11 cellular contexts compared by ENCODE assay signal in the genomic region with DNA sequence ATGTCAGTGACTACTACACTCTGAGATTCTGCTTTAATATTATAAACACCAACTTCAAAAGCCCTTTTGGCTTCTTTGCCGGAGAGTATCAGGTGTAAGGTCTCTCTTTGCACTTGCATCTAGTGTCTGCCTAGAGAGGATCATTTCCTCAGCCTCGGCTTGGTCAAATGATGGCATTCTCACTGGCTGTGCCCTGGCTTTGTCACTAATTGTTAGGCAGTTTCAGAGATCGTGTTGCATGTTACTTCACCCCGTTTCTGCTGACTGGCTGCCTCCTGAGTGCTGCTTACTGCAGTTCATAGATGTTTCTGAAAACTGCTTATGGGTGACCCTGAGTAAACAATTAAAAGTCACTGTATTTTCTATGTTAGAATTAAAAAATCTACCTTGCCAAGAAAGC. TPM values are rescaled to one million over a fixed set of nuclear protein-coding genes. Genes with fewer than 3 reads are reported as not detected.
DNase-seq lines count a peak whose midpoint lies in the region; ATAC-seq, FAIRE-seq and TF ChIP-seq lines count a peak whose summit lies in the region.
"Had no signal": no experiment of that assay in that cellular context is flagged by ENCODE, and none has a peak within 500 bp of the region (broad histone marks: within the 10 kb centered on the region; RNA-seq: fewer than 3 reads in every experiment).

No MANE protein-coding gene starts in this region.

- H3K27ac ChIP-seq in trophoblast cell (ENCODE audit: low read depth, low read length) (no peak overlapping the region), spleen (peak overlapping the region in 4 of 8 donors; percentile 28 to 83 (median 46))
- H3K27ac ChIP-seq: stomach had no signal

- intact Hi-C loops in head of caudate nucleus (cut with DNase I) (no loop called here), spleen (cut with DNase I; ENCODE audit: low total_unique reads) (no loop called here)

- no peak overlapping the region for H4K12ac ChIP-seq in trophoblast cell (ENCODE audit: low read depth, low read length)

- no CpG with 5 or more reads among the region's 4 CpGs for WGBS in trophoblast cell (ENCODE audit: extremely low coverage, insufficient coverage, insufficient read length)
- WGBS in spleen, 5 donors, result 30 to 52% (median 33%) methylated on average over 4 of the region's 4 CpGs

- peak overlapping the region; percentile 12 for H2BK5ac ChIP-seq in trophoblast cell (ENCODE audit: low read depth, low read length, poor library complexity)

- no peak overlapping the region for H3K4me2 ChIP-seq in trophoblast cell (ENCODE audit: low read length)

- H2BK120ac ChIP-seq in trophoblast cell (ENCODE audit: insufficient read depth, low read length, poor library complexity), result no peak overlapping the region

- FAIRE-seq in RCC 7860 (lab: Jason Lieb, UNC), result no peak

- H2BK12ac ChIP-seq in trophoblast cell (ENCODE audit: low read length), result no peak overlapping the region

- H3K4me1 ChIP-seq in trophoblast cell (ENCODE audit: control insufficient read depth in 1 of 2, insufficient read depth in 2 of 2, low read length in 2 of 2) (peaks cover 11 to 12% of the 10 kb centered on the region in 2 experiments), spleen (peaks cover 0 to 29% (median 2%) of the 10 kb centered on the region in 6 donors)

- H2AFZ ChIP-seq in trophoblast cell (ENCODE audit: insufficient read depth, low read length, poor library complexity), result no peak overlapping the region

- H3K23ac ChIP-seq in trophoblast cell (ENCODE audit: low read length), result no peak overlapping the region

- H2AK5ac ChIP-seq in trophoblast cell (ENCODE audit: low read length), result no peak overlapping the region

- H3K4me3 ChIP-seq in GM12865 (ENCODE audit: low read depth, low read length), result no peak overlapping the region
- H3K4me3 ChIP-seq in trophoblast cell (ENCODE audit: low read depth, low read length), result no peak overlapping the region
- no peak overlapping the region for H3K4me3 ChIP-seq in spleen
- H3K4me3 ChIP-seq: stomach had no signal

- H3K18ac ChIP-seq in trophoblast cell (ENCODE audit: low read length), result no peak overlapping the region

- DNase-seq in GM12865 (ENCODE audit: low read depth) (peak; percentile 11), NOMO-1 treated with DMSO at 0.1 percent for 48 hours (lab: John Stamatoyannopoulos, UW; ENCODE audit: unreplicated experiment) (peak; percentile 94), head of caudate nucleus (peak in 33 of 42 donors; percentile 12 to 76 (median 44)), trophoblast cell (no peak), RCC 7860 (ENCODE audit: low spot score) (no peak), spleen (no peak), COLO829 (ENCODE audit: low spot score) (no peak)
- DNase-seq: NK-92 treated with Interleukin-12 subunit alpha and Interleukin-12 subunit beta, amount 100 ng/mL, for 24 hours; stomach had no signal

- no peak overlapping the region for H3K9ac ChIP-seq in trophoblast cell (ENCODE audit: low read length)

- no peak for TF ChIP-seq POLR2A in spleen (IDR thresholded peaks at IDR 0.05)

- TF ChIP-seq CTCF in GM12865 (IDR thresholded peaks at IDR 0.05; ENCODE audit: insufficient read depth, low read depth, low read length, missing control alignments) (no peak), spleen (IDR thresholded peaks at IDR 0.05 in 8 of 11, conservative IDR thresholded peaks at IDR 0.05 in 3 of 11) (no peak)

- H3K14ac ChIP-seq in trophoblast cell (ENCODE audit: low read length), result no peak overlapping the region

- peaks cover 6% of the 10 kb centered on the region for H3K79me1 ChIP-seq in trophoblast cell (ENCODE audit: low read length)

- no peak for ATAC-seq in GM21390 (IDR thresholded peaks at IDR 0.05; ENCODE audit: unreplicated experiment)

- H4K8ac ChIP-seq in trophoblast cell (ENCODE audit: low read depth, low read length), result no peak overlapping the region

- H3K9me3 ChIP-seq in trophoblast cell (ENCODE audit: insufficient read depth, low read depth, low read length) (no peaks in the 10 kb centered on the region), spleen (no peaks in the 10 kb centered on the region)
- H3K9me3 ChIP-seq: stomach had no signal

- no peak overlapping the region for H4K91ac ChIP-seq in trophoblast cell (ENCODE audit: low read depth, low read length)

- peaks cover 1% of the 10 kb centered on the region for H3K79me2 ChIP-seq in trophoblast cell (ENCODE audit: control insufficient read depth, insufficient read depth, low read length, poor library complexity)

- H3K4ac ChIP-seq in trophoblast cell (ENCODE audit: low read depth, low read length), result no peak overlapping the region

- H3K27me3 ChIP-seq in trophoblast cell (ENCODE audit: insufficient read depth, low read length) (no peaks in the 10 kb centered on the region), spleen (replicated peaks in 1 of 7) (peaks cover 0 to 15% (median 0%) of the 10 kb centered on the region in 7 donors)

- peaks cover 0 to 8% of the 10 kb centered on the region in 2 experiments for H3K36me3 ChIP-seq in trophoblast cell (ENCODE audit: control insufficient read depth in 1 of 2, insufficient read depth in 2 of 2, low read length in 2 of 2)
- H3K36me3 ChIP-seq in spleen, result no peaks in the 10 kb centered on the region
- H3K36me3 ChIP-seq: stomach had no signal

RNA-seq across cellular contexts. Expression of a gene that starts 48.8 kb away (rescaled TPM):
- polyA plus RNA-seq in trophoblast cell (2013), result 49.7 and 52.2 TPM in 2 replicates
- 10 to 100 TPM in 5 of 7 donors, 1 to 10 TPM in 2; 9.0 to 54.7 (median 43.3) TPM for total RNA-seq in spleen
- 1 to 10 TPM; 1.5 to 9.2 (median 5.3) TPM for polyA plus RNA-seq in spleen
- total RNA-seq: glomerular endothelial cell had no signal

Comparison
In these comparisons a context has a peak if more than half of its experiments do, and no peak if none do; other contexts are left out.
1. DNase-seq: peak in GM12865 (single experiment), NOMO-1 treated with DMSO at 0.1 percent for 48 hours (single experiment) and head of caudate nucleus (33 of 42); none in trophoblast cell (0 of 2), RCC 7860 (single experiment), spleen (single experiment) and COLO829 (single experiment).